30 cellular contexts compared by ENCODE assay signal in the genomic region with DNA sequence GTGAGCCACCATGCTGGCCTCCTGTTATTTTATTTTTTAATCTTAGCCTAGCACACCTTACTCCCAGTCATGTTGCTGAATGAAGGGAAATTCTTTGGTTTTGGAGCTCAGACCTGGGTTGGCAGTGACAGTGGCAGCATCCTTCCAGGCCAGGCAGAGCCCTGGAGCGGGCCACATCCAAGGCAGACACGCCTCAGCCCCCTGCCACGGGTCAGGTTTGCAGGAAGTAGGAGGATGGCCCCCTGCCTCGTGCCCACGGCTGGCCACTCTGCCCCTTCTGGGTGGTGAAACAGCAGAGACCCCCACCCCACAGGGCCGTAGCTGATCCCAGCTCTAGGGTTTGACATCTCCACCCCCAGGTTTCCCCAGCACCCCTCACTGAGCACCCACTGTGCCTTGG. TPM values are rescaled to one million over a fixed set of nuclear protein-coding genes. Genes with fewer than 3 reads are reported as not detected.
"Had no signal": no experiment of that assay in that cellular context is flagged by ENCODE, and none has a peak within 500 bp of the region (broad histone marks: within the 10 kb centered on the region; RNA-seq: fewer than 3 reads in every experiment).

No MANE protein-coding gene starts in this region.

- ATAC-seq: effector memory CD8-positive, alpha-beta T cell; esophagus mucosa; foreskin keratinocyte; gastrocnemius medialis; gastroesophageal sphincter; heart left ventricle; heart right ventricle had no signal

- H3K9me3 ChIP-seq: colonic mucosa, esophagus muscularis mucosa, esophagus squamous epithelium, gastrocnemius medialis, gastroesophageal sphincter, heart left ventricle, heart right ventricle had no signal

- H3K27me3 ChIP-seq: colonic mucosa, dorsolateral prefrontal cortex, esophagus muscularis mucosa, esophagus squamous epithelium, gastrocnemius medialis, gastroesophageal sphincter, heart left ventricle, heart right ventricle had no signal

- FAIRE-seq: colon, endometrium, endothelial cell of umbilical vein, frontal cortex had no signal

- H3K4me3 ChIP-seq: colonic mucosa, coronary artery, dorsolateral prefrontal cortex, esophagus muscularis mucosa, esophagus squamous epithelium, gastrocnemius medialis, gastroesophageal sphincter, heart left ventricle, heart right ventricle had no signal

- H3K4me1 ChIP-seq: colonic mucosa, esophagus squamous epithelium, foreskin keratinocyte, gastrocnemius medialis, gastroesophageal sphincter had no signal

- DNase-seq: colonic mucosa; cortex of kidney; dermis blood vessel endothelial cell; dorsolateral prefrontal cortex; effector CD4-positive, alpha-beta T cell; effector CD8-positive, alpha-beta T cell; effector memory CD4-positive, alpha-beta T cell; effector memory CD8-positive, alpha-beta T cell; endodermal cell; erythroblast; esophagus squamous epithelium; foreskin fibroblast; foreskin keratinocyte; foreskin melanocyte; gastrocnemius medialis; glutamatergic neuron; head of caudate nucleus; heart left ventricle; heart right ventricle had no signal

- H3K27ac ChIP-seq: colonic mucosa, dorsolateral prefrontal cortex, epithelial cell of prostate, esophagus muscularis mucosa, esophagus squamous epithelium, foreskin keratinocyte, gastrocnemius medialis, gastroesophageal sphincter, heart left ventricle, heart right ventricle had no signal

- H3K36me3 ChIP-seq: colonic mucosa, esophagus muscularis mucosa, esophagus squamous epithelium, gastrocnemius medialis, gastroesophageal sphincter, heart left ventricle, heart right ventricle had no signal

RNA-seq across cellular contexts. Expression of a gene that starts 11.7 kb away (rescaled TPM):
- total RNA-seq: dermis microvascular lymphatic vessel endothelial cell, endothelial cell of umbilical vein, fibroblast of lung, foreskin keratinocyte had no signal
- polyA plus RNA-seq: foreskin keratinocyte had no signal
